Comparison of ENCODE assay signal across 11 cellular contexts in the genomic region with DNA sequence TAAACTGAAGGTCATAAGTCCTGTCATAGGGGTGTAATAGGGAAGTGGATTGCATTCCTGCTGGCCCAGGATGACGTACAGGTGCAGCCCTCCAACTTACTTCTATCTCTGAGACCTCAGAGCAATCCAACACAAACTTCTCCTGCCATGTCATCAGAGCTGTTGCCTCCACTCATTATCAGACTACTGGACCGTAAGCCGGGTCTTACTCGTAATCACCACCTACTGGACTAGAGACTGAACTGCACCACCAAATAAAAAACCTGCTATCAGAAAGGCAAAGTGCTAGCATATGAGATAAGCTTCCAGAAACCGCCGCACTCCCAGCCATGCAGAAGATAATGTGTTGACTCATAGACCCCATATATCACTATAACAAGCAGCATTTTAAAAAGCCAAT.
DNase-seq lines count a peak whose midpoint lies in the region; ATAC-seq and TF ChIP-seq lines count a peak whose summit lies in the region.
"Had no signal": no experiment of that assay in that cellular context is flagged by ENCODE, and none has a peak within 500 bp of the region (broad histone marks: within the 10 kb centered on the region; RNA-seq: fewer than 3 reads in every experiment).

No MANE protein-coding gene starts in this region.

- POLR2A ChIA-PET in Caco-2 (lab: Charles Lee), result no interaction called here

- TF ChIP-seq CTCF in Caco-2 (IDR thresholded peaks at IDR 0.05; ENCODE audit: insufficient read depth in 1 of 2, low read depth in 1 of 2, low read length in 1 of 2, severe bottlenecking in 1 of 2, unreplicated experiment in 1 of 2) (peak; percentile 42 to 62), transverse colon (IDR thresholded peaks at IDR 0.05) (no peak)

- no peak for TF ChIP-seq POLR2A in transverse colon (IDR thresholded peaks at IDR 0.05)

- H3K9me3 Mint-ChIP-seq in Caco-2 (ENCODE audit: unreplicated experiment), result no peaks in the 10 kb centered on the region
- peaks cover 12% of the 10 kb centered on the region for H3K9me3 Mint-ChIP-seq in natural killer cell treated with Interleukin-12 subunit alpha and Interleukin-12 subunit beta and Interleukin-15 and Interleukin-18, amount 100 ng/mL, for 72 hours

- WGBS in transverse colon (ENCODE audit: low coverage in 1 of 2), 2 donors, result 71 to 84% methylated on average over 2 to 6 of the region's 6 CpGs

- H3K36me3 ChIP-seq in Caco-2 (ENCODE audit: control insufficient read depth, insufficient read depth, low read length) (no peaks in the 10 kb centered on the region), transverse colon (no peaks in the 10 kb centered on the region)

- H3K9me3 ChIP-seq in Caco-2, result no peaks in the 10 kb centered on the region
- H3K9me3 ChIP-seq in transverse colon, result peaks cover 0 to 5% of the 10 kb centered on the region in 2 donors
- H3K9me3 ChIP-seq in T-helper 17 cell (ENCODE audit: control insufficient read depth, low read length, poor library complexity, severe bottlenecking), result no peaks in the 10 kb centered on the region

- ATAC-seq in HG02938 (IDR thresholded peaks at IDR 0.05; ENCODE audit: unreplicated experiment), result peak; percentile 80
- ATAC-seq in natural killer cell treated with Interleukin-12 subunit alpha and Interleukin-12 subunit beta and Interleukin-15 and Interleukin-18, amount 100 ng/mL, for 72 hours, result no peak
- ATAC-seq in T-helper 17 cell, result no peak
- ATAC-seq: natural killer cell had no signal

- H3K27me3 ChIP-seq in Caco-2 (replicated peaks; ENCODE audit: control insufficient read depth, insufficient read depth, low read length), result no peaks in the 10 kb centered on the region
- no peaks in the 10 kb centered on the region for H3K27me3 ChIP-seq in transverse colon

- H3K4me1 Mint-ChIP-seq in Caco-2 (ENCODE audit: low read depth, unreplicated experiment) (no peaks in the 10 kb centered on the region), T-helper 17 cell (no peaks in the 10 kb centered on the region)
- no peaks in the 10 kb centered on the region for H3K4me1 Mint-ChIP-seq in natural killer cell treated with Interleukin-12 subunit alpha and Interleukin-12 subunit beta and Interleukin-15 and Interleukin-18, amount 100 ng/mL, for 72 hours (ENCODE audit: low read depth in 2 of 2)
- H3K4me1 Mint-ChIP-seq: natural killer cell had no signal

- intact Hi-C loops in Caco-2 (cut with micrococcal nuclease; ENCODE audit: unreplicated experiment) (loop anchor here (1.0 to 2.0 kb wide), 2 partner anchors 49 to 440 kb away; no protein-coding TSS in a partner anchor), transverse colon (cut with DNase I; ENCODE audit: low total_unique reads) (no loop called here)

- H3K4me3 ChIP-seq in Caco-2 (ENCODE audit: low read depth, low read length) (no peak overlapping the region), transverse colon (no peak overlapping the region)

- H3K27ac Mint-ChIP-seq in Caco-2 (ENCODE audit: unreplicated experiment) (no peak overlapping the region), T-helper 17 cell (no peak overlapping the region)
- no peak overlapping the region for H3K27ac Mint-ChIP-seq in natural killer cell treated with Interleukin-12 subunit alpha and Interleukin-12 subunit beta and Interleukin-15 and Interleukin-18, amount 100 ng/mL, for 72 hours
- H3K27ac Mint-ChIP-seq: natural killer cell; T-helper 1 cell treated with Interleukin-12 subunit alpha and Interleukin-12 subunit beta and Interleukin-4 antibody, amounts not matched to agents 30 μg/mL and 1 μg/mL, for 36 hours had no signal

- DNase-seq in Caco-2 (peak; percentile 47 to 60), SKM-1 treated with dmso at 0.1 percent for 144 hours (lab: John Stamatoyannopoulos, UW; ENCODE audit: unreplicated experiment) (peak; percentile 14), iPS-NIHi7 (ENCODE audit: extremely low spot score) (peak; percentile 67), G401 (ENCODE audit: low spot score) (no peak), transverse colon (no peak), T-helper 17 cell (no peak)
- DNase-seq in natural killer cell treated with Interleukin-12 subunit alpha and Interleukin-12 subunit beta and Interleukin-15 and Interleukin-18, amount 100 ng/mL, for 72 hours (ENCODE audit: low spot score), result no peak
- DNase-seq: caudate nucleus, natural killer cell had no signal

- no peak for TF ChIP-seq EP300 in transverse colon (IDR thresholded peaks at IDR 0.05; ENCODE audit: low read depth)

- no TSS peak for BruUV-seq in Caco-2 (replicated peaks; lab: Mats Ljungman, UMichigan)

- H3K4me3 Mint-ChIP-seq in Caco-2 (ENCODE audit: unreplicated experiment), result no peak overlapping the region
- no peak overlapping the region for H3K4me3 Mint-ChIP-seq in natural killer cell treated with Interleukin-12 subunit alpha and Interleukin-12 subunit beta and Interleukin-15 and Interleukin-18, amount 100 ng/mL, for 72 hours
- no peak overlapping the region for H3K4me3 Mint-ChIP-seq in T-helper 17 cell
- H3K4me3 Mint-ChIP-seq: natural killer cell; T-helper 1 cell treated with Interleukin-12 subunit alpha and Interleukin-12 subunit beta and Interleukin-4 antibody, amounts not matched to agents 30 μg/mL and 1 μg/mL, for 36 hours had no signal

- H3K36me3 Mint-ChIP-seq in Caco-2 (ENCODE audit: insufficient read depth, unreplicated experiment) (no peaks in the 10 kb centered on the region), T-helper 17 cell (ENCODE audit: low read depth) (no peaks in the 10 kb centered on the region)
- peaks cover 4% of the 10 kb centered on the region for H3K36me3 Mint-ChIP-seq in natural killer cell treated with Interleukin-12 subunit alpha and Interleukin-12 subunit beta and Interleukin-15 and Interleukin-18, amount 100 ng/mL, for 72 hours
- H3K36me3 Mint-ChIP-seq: natural killer cell had no signal

- H3K27me3 Mint-ChIP-seq in Caco-2 (ENCODE audit: insufficient read depth, unreplicated experiment), result no peaks in the 10 kb centered on the region
- H3K27me3 Mint-ChIP-seq in natural killer cell treated with Interleukin-12 subunit alpha and Interleukin-12 subunit beta and Interleukin-15 and Interleukin-18, amount 100 ng/mL, for 72 hours, result no peaks in the 10 kb centered on the region
- no peaks in the 10 kb centered on the region for H3K27me3 Mint-ChIP-seq in T-helper 17 cell

- in situ Hi-C loops in G401 (cut with HindIII; ENCODE audit: low sequenced_read_pairs), result no loop called here
- in situ Hi-C loops in transverse colon (cut with MboI; ENCODE audit: low pct_ligation_motif_present in 1 of 4, low pct_unique_long_range_greater_than_20kb in 1 of 4, low sequenced_read_pairs in 3 of 4), result no loop called here

- no peak overlapping the region for H3K27ac ChIP-seq in transverse colon

- no peaks in the 10 kb centered on the region for H3K4me1 ChIP-seq in Caco-2
- H3K4me1 ChIP-seq in transverse colon, result no peaks in the 10 kb centered on the region

- CTCF ChIA-PET in Caco-2 (lab: Charles Lee), result interaction anchor here (0.9 kb wide), 1 partner anchor 30 kb away, joined by 3 read pairs; no protein-coding TSS in a partner anchor

Comparison
In these comparisons a context has a peak if more than half of its experiments do, and no peak if none do; other contexts are left out.
1. DNase-seq: peak in Caco-2 (2 of 2), SKM-1 treated with dmso at 0.1 percent for 144 hours (single experiment) and iPS-NIHi7 (single experiment); none in G401 (single experiment), transverse colon (single experiment), natural killer cell treated with Interleukin-12 subunit alpha and Interleukin-12 subunit beta and Interleukin-15 and Interleukin-18, amount 100 ng/mL, for 72 hours (single experiment) and T-helper 17 cell (0 of 3).
2. CTCF ChIP-seq: peak in Caco-2 (2 of 2); none in transverse colon (0 of 5).